In the genomic region with DNA sequence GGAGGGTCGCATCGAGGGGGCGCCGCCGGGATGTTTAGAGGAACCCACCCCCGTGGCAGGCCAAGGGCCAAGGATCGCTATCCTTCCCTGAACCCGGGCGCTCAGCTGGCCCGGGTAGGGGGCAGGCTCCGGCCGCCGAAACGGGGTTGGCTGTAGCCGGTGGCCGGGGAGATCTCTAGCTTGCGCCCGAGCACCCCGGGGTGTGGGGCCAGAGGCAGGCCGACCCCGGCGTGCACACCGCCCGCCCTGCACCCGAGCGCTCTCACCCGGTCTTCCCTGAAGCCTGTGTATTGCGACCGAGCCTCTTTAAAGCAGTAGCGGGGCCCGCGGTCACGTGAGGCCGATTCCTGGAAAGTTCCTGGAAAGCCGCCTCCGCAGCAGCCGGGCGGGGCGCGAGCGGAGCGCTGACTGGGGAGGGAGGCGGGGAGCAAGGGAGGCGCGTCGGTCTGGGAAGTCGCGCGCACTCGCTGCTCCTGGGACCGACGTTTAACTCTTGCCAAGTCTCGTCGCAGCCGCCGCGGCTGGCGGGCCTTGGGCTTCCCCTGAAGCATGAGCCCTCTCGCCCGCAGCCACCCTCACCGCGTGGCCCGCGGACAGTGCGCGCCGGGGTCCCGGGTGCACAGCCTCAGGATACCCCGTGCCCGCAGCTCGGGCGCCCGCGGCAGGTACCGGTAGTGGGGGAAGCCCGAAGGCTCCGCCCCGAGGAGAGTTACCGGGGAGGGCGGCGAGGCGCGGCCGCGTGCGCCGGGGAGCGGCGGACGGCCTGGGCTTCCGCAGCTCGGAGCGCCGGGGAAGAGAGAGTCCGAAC, we compare ENCODE assay signal across 1 cellular context.
TF ChIP-seq lines count a peak whose summit lies in the region.

No MANE protein-coding gene starts in this region.

TF ChIP-seq in WTC11, 78 proteins besides CTCF, POLR2A, EP300 and RAD21 (continued from another document):
- TF ChIP-seq, protein P1, sequence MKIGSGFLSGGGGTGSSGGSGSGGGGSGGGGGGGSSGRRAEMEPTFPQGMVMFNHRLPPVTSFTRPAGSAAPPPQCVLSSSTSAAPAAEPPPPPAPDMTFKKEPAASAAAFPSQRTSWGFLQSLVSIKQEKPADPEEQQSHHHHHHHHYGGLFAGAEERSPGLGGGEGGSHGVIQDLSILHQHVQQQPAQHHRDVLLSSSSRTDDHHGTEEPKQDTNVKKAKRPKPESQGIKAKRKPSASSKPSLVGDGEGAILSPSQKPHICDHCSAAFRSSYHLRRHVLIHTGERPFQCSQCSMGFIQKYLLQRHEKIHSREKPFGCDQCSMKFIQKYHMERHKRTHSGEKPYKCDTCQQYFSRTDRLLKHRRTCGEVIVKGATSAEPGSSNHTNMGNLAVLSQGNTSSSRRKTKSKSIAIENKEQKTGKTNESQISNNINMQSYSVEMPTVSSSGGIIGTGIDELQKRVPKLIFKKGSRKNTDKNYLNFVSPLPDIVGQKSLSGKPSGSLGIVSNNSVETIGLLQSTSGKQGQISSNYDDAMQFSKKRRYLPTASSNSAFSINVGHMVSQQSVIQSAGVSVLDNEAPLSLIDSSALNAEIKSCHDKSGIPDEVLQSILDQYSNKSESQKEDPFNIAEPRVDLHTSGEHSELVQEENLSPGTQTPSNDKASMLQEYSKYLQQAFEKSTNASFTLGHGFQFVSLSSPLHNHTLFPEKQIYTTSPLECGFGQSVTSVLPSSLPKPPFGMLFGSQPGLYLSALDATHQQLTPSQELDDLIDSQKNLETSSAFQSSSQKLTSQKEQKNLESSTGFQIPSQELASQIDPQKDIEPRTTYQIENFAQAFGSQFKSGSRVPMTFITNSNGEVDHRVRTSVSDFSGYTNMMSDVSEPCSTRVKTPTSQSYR (CRISPR knock-in tag; IDR thresholded peaks at IDR 0.05) = no peak
- no peak; the same call in 1 of the 2 replicates for TF ChIP-seq ZNF317 (CRISPR knock-in tag; IDR thresholded peaks at IDR 0.05; ENCODE audit: borderline replicate concordance, low read depth)
- TF ChIP-seq, protein P2, sequence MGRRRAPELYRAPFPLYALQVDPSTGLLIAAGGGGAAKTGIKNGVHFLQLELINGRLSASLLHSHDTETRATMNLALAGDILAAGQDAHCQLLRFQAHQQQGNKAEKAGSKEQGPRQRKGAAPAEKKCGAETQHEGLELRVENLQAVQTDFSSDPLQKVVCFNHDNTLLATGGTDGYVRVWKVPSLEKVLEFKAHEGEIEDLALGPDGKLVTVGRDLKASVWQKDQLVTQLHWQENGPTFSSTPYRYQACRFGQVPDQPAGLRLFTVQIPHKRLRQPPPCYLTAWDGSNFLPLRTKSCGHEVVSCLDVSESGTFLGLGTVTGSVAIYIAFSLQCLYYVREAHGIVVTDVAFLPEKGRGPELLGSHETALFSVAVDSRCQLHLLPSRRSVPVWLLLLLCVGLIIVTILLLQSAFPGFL (CRISPR knock-in tag; IDR thresholded peaks at IDR 0.05; ENCODE audit: borderline replicate concordance) = no peak
- TF ChIP-seq, protein P3, sequence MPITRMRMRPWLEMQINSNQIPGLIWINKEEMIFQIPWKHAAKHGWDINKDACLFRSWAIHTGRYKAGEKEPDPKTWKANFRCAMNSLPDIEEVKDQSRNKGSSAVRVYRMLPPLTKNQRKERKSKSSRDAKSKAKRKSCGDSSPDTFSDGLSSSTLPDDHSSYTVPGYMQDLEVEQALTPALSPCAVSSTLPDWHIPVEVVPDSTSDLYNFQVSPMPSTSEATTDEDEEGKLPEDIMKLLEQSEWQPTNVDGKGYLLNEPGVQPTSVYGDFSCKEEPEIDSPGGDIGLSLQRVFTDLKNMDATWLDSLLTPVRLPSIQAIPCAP (CRISPR knock-in tag; IDR thresholded peaks at IDR 0.05) = no peak
